In the genomic region with DNA sequence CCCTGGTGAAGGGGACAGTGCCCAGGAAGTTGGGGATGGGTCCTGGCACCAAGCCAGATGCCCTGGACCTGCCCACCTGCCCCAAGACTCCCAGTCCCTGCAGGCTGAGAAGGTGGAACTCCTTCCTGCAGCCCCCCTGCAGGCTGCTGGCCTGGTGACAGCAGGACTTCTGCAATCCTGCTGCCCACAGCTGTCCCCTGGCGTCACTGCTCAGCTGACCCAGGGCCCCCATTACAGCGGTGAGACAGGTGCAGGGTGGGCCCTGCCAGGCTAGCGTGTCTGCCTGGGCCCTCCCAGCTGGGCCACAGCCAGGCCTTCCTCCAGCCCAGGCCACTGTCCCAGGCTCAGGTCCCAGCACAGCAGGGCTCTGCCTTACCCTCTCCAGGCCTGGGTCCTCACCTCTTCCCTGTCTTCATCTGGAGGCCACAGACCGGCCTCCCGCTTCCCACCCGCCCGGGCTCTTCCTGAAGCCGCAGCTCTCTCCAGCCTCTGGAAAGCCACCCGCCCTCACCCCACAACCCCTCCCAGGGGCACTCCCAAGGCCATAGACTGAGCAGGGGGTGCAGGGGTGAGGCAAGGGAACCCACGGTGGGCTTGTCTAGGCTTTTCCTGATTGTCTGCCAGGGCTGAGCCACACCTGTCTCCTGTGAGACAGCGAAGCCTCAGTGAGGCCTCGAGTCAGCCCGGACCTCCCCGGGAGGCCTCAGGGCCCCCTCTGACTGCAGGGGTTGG, we compare ENCODE assay signal across 1 cellular context.
TF ChIP-seq lines count a peak whose summit lies in the region.

No MANE protein-coding gene starts in this region.

TF ChIP-seq in HepG2, 621 proteins besides CTCF, POLR2A, EP300 and RAD21:
- TF ChIP-seq HNRNPLL (IDR thresholded peaks at IDR 0.05; ENCODE audit: low read depth, low read length, poor library complexity, severe bottlenecking), result peak; percentile 24
- TF ChIP-seq GZF1 (CRISPR knock-in tag; IDR thresholded peaks at IDR 0.05), result no peak
- TF ChIP-seq ZNF770 (CRISPR knock-in tag; IDR thresholded peaks at IDR 0.05), result peak; percentile 41; the same call in 1 of the 2 replicates
- TF ChIP-seq ZSCAN25 (CRISPR knock-in tag; IDR thresholded peaks at IDR 0.05), result peak; percentile 65; the same call in 1 of the 2 replicates
- TF ChIP-seq LCORL (IDR thresholded peaks at IDR 0.05), result peak; percentile 66
- TF ChIP-seq LCORL (CRISPR knock-in tag; IDR thresholded peaks at IDR 0.05), result no peak
- TF ChIP-seq ZFX (CRISPR knock-in tag; IDR thresholded peaks at IDR 0.05; ENCODE audit: low read depth), result peak; percentile 20; the same call in 1 of the 2 replicates
